Comparison of ENCODE assay signal across 24 cellular contexts in genomic region chr3:128815318-128816064, GRCh38.
DNase-seq lines count a peak whose midpoint lies in the region; ATAC-seq and TF ChIP-seq lines count a peak whose summit lies in the region.
"Had no signal": no experiment of that assay in that cellular context is flagged by ENCODE, and none has a peak within 500 bp of the region (broad histone marks: within the 10 kb centered on the region; RNA-seq: fewer than 3 reads in every experiment).

No MANE protein-coding gene starts in this region.

- no peak for TF ChIP-seq RAD21 in liver (IDR thresholded peaks at IDR 0.05)

- no peak for TF ChIP-seq POLR2A in body of pancreas (IDR thresholded peaks at IDR 0.05)

- peaks cover 19% of the 10 kb centered on the region for H3K36me3 Mint-ChIP-seq in natural killer cell
- H3K36me3 Mint-ChIP-seq in natural killer cell treated with Interleukin-12 subunit alpha and Interleukin-12 subunit beta and Interleukin-15 and Interleukin-18, amount 100 ng/mL, for 72 hours: peaks cover 21% of the 10 kb centered on the region
- peaks cover 85% of the 10 kb centered on the region for H3K36me3 Mint-ChIP-seq in brain

- ATAC-seq in natural killer cell (no peak), upper lobe of right lung (no peak), HG03571 (IDR thresholded peaks at IDR 0.05; ENCODE audit: unreplicated experiment) (no peak), body of pancreas (no peak)
- no peak for ATAC-seq in natural killer cell treated with Interleukin-12 subunit alpha and Interleukin-12 subunit beta and Interleukin-15 and Interleukin-18, amount 100 ng/mL, for 72 hours
- ATAC-seq: activated T-cell treated with anti-CD3 and anti-CD28 coated beads, Interleukin-2, amount 50 U/mL, for 4 hours; GM12878 had no signal

- TF ChIP-seq CTCF in natural killer cell (IDR thresholded peaks at IDR 0.05): no peak
- TF ChIP-seq CTCF in brain (conservative IDR thresholded peaks at IDR 0.05): no peak
- TF ChIP-seq CTCF in liver (IDR thresholded peaks at IDR 0.05; ENCODE audit: low read depth, low read length, missing input control): no peak
- no peak for TF ChIP-seq CTCF in upper lobe of right lung (IDR thresholded peaks at IDR 0.05)
- TF ChIP-seq CTCF in body of pancreas (IDR thresholded peaks at IDR 0.05): no peak

- H3K27ac Mint-ChIP-seq in natural killer cell (peak overlapping the region; percentile 56 to 58), brain (peak overlapping the region in 4 of 5 experiments; percentile 40 to 90 (median 64))
- H3K27ac Mint-ChIP-seq in natural killer cell treated with Interleukin-12 subunit alpha and Interleukin-12 subunit beta and Interleukin-15 and Interleukin-18, amount 100 ng/mL, for 72 hours: peak overlapping the region in 1 of 2 donors; percentile 4
- H3K27ac Mint-ChIP-seq: activated CD4-positive, alpha-beta memory T cell treated with anti-CD3 and anti-CD28 coated beads for 36 hours had no signal

- H3K4me3 Mint-ChIP-seq in natural killer cell: no peak overlapping the region
- no peak overlapping the region for H3K4me3 Mint-ChIP-seq in natural killer cell treated with Interleukin-12 subunit alpha and Interleukin-12 subunit beta and Interleukin-15 and Interleukin-18, amount 100 ng/mL, for 72 hours
- no peak overlapping the region for H3K4me3 Mint-ChIP-seq in brain
- H3K4me3 Mint-ChIP-seq: activated CD4-positive, alpha-beta memory T cell treated with anti-CD3 and anti-CD28 coated beads for 36 hours; activated T-cell treated with anti-CD3 and anti-CD28 coated beads, Interleukin-2, amount 50 U/mL, for 4 hours had no signal

- H3K9ac ChIP-seq in liver (ENCODE audit: low read depth in 1 of 2, low read length in 2 of 2): no peak overlapping the region
- H3K9ac ChIP-seq: SK-N-SH had no signal

- peaks cover 2 to 36% (median 23%) of the 10 kb centered on the region in 4 donors for H3K36me3 ChIP-seq in liver (ENCODE audit: control insufficient read depth in 4 of 4, insufficient read depth in 3 of 4, low read depth in 1 of 4, low read length in 3 of 4)
- peaks cover 59% of the 10 kb centered on the region for H3K36me3 ChIP-seq in upper lobe of right lung
- peaks cover 7 to 12% of the 10 kb centered on the region in 2 donors for H3K36me3 ChIP-seq in body of pancreas (replicated peaks in 1 of 2; ENCODE audit: insufficient read depth in 1 of 2, low read depth in 2 of 2)

- 79% methylated on average over 3 of the region's 3 CpGs for WGBS in liver
- 66 to 69% methylated on average over 3 of the region's 3 CpGs for WGBS in body of pancreas, 2 donors

- no peaks in the 10 kb centered on the region for H3K27me3 ChIP-seq in liver (ENCODE audit: control insufficient read depth in 4 of 4, insufficient read depth in 4 of 4, low read length in 3 of 4)
- H3K27me3 ChIP-seq in upper lobe of right lung: no peaks in the 10 kb centered on the region
- H3K27me3 ChIP-seq in body of pancreas: no peaks in the 10 kb centered on the region
- H3K27me3 ChIP-seq: thyroid gland had no signal

- H3K4me3 ChIP-seq in liver (ENCODE audit: low read depth in 1 of 3, low read length in 3 of 3): no peak overlapping the region
- H3K4me3 ChIP-seq in upper lobe of right lung: no peak overlapping the region
- no peak overlapping the region for H3K4me3 ChIP-seq in body of pancreas
- H3K4me3 ChIP-seq: GM12878, HAP-1, thyroid gland had no signal

- peaks cover 0 to 16% of the 10 kb centered on the region in 2 donors for H3K4me1 Mint-ChIP-seq in natural killer cell
- H3K4me1 Mint-ChIP-seq in natural killer cell treated with Interleukin-12 subunit alpha and Interleukin-12 subunit beta and Interleukin-15 and Interleukin-18, amount 100 ng/mL, for 72 hours (ENCODE audit: low read depth in 2 of 2): peaks cover 0 to 9% of the 10 kb centered on the region in 2 donors
- peaks cover 10% of the 10 kb centered on the region for H3K4me1 Mint-ChIP-seq in brain

- no peaks in the 10 kb centered on the region for H3K9me3 Mint-ChIP-seq in natural killer cell
- H3K9me3 Mint-ChIP-seq in natural killer cell treated with Interleukin-12 subunit alpha and Interleukin-12 subunit beta and Interleukin-15 and Interleukin-18, amount 100 ng/mL, for 72 hours: no peaks in the 10 kb centered on the region
- no peaks in the 10 kb centered on the region for H3K9me3 Mint-ChIP-seq in brain
- H3K9me3 Mint-ChIP-seq: activated CD4-positive, alpha-beta memory T cell treated with anti-CD3 and anti-CD28 coated beads for 36 hours; activated T-cell treated with anti-CD3 and anti-CD28 coated beads, Interleukin-2, amount 50 U/mL, for 4 hours had no signal

- no peaks in the 10 kb centered on the region for H3K4me1 ChIP-seq in liver (ENCODE audit: control insufficient read depth in 4 of 4, insufficient read depth in 4 of 4, low read length in 3 of 4)
- peaks cover 15% of the 10 kb centered on the region for H3K4me1 ChIP-seq in upper lobe of right lung
- no peaks in the 10 kb centered on the region for H3K4me1 ChIP-seq in body of pancreas
- H3K4me1 ChIP-seq: HAP-1 had no signal

- no peak for DNase-seq in natural killer cell
- no peak for DNase-seq in natural killer cell treated with Interleukin-12 subunit alpha and Interleukin-12 subunit beta and Interleukin-15 and Interleukin-18, amount 100 ng/mL, for 72 hours (ENCODE audit: low spot score)
- DNase-seq in upper lobe of right lung: no peak
- DNase-seq in body of pancreas: no peak
- no peak for DNase-seq in stimulated activated CD4-positive, alpha-beta T cell treated with anti-CD3 and anti-CD28 coated beads, Interleukin-15, amount 100 ng/mL, for 24 hours
- DNase-seq: activated CD4-positive, alpha-beta memory T cell treated with anti-CD3 and anti-CD28 coated beads for 36 hours; activated naive CD4-positive, alpha-beta T cell; activated T-cell treated with anti-CD3 and anti-CD28 coated beads, Interleukin-2, amount 50 U/mL, for 4 hours; aorta; DMS79 treated with DMSO at 0.1 percent for 48 hours; erythroblast; foreskin fibroblast; MM.1S; NCI-H1694; NCI-H2171 treated with DMSO at 0.1 percent for 48 hours; NCI-H526; occipital lobe; SK-N-SH; thyroid gland had no signal

- H3K9me3 ChIP-seq in liver (ENCODE audit: control insufficient read depth in 4 of 4, low read length in 3 of 4) (no peaks in the 10 kb centered on the region), upper lobe of right lung (no peaks in the 10 kb centered on the region), body of pancreas (no peaks in the 10 kb centered on the region)
- H3K9me3 ChIP-seq: HAP-1, SK-N-SH, thyroid gland had no signal

- intact Hi-C loops in natural killer cell (cut with micrococcal nuclease): no loop called here
- intact Hi-C loops in upper lobe of right lung (cut with DNase I): no loop called here
- intact Hi-C loops in body of pancreas (cut with DNase I): no loop called here

- H3K27me3 Mint-ChIP-seq in natural killer cell (ENCODE audit: low read depth in 2 of 2): no peaks in the 10 kb centered on the region
- no peaks in the 10 kb centered on the region for H3K27me3 Mint-ChIP-seq in natural killer cell treated with Interleukin-12 subunit alpha and Interleukin-12 subunit beta and Interleukin-15 and Interleukin-18, amount 100 ng/mL, for 72 hours
- no peaks in the 10 kb centered on the region for H3K27me3 Mint-ChIP-seq in brain
- H3K27me3 Mint-ChIP-seq: activated CD4-positive, alpha-beta memory T cell treated with anti-CD3 and anti-CD28 coated beads for 36 hours had no signal

- H3K27ac ChIP-seq in liver (ENCODE audit: low read depth in 1 of 2, low read length in 2 of 2) (no peak overlapping the region), upper lobe of right lung (peak overlapping the region; percentile 27), body of pancreas (no peak overlapping the region)

TF ChIP-seq in liver, 16 proteins besides CTCF, POLR2A, EP300 and RAD21:
- TF ChIP-seq NR2F2 (IDR thresholded peaks at IDR 0.05) (peak; percentile 73), HNF4G (IDR thresholded peaks at IDR 0.05) (no peak)
